In the genomic region with DNA sequence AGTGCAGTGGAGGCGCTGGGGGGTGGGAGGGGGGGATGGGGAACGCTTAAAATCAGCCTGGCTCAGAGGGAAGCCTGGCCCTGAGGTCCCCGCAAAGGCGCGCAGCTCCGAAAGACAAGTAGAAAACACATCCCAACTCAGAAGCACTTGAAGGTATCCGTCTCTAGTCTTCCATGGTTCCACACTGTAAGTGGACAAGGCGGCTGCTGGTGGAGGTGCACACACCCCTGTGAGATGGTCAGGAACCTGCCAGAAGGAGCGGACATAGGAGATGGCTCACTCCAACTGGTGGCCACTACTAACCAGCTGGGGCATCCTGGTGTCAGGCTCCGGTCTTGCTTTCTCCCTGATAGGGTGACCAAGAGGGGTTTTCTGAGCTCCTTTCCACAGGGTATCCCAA, we compare ENCODE assay signal across 19 cellular contexts. TPM values are rescaled to one million over a fixed set of nuclear protein-coding genes. Genes with fewer than 3 reads are reported as not detected.
DNase-seq lines count a peak whose midpoint lies in the region; ATAC-seq and TF ChIP-seq lines count a peak whose summit lies in the region.
"Had no signal": no experiment of that assay in that cellular context is flagged by ENCODE, and none has a peak within 500 bp of the region (broad histone marks: within the 10 kb centered on the region; RNA-seq: fewer than 3 reads in every experiment).

No MANE protein-coding gene starts in this region.

- DNase-seq in heart left ventricle = no peak
- no peak for DNase-seq in cardiac septum (ENCODE audit: low spot score)
- no peak for DNase-seq in esophagus squamous epithelium (lab: John Stamatoyannopoulos, UW)
- DNase-seq in trophoblast cell = no peak
- no peak for DNase-seq in tibial nerve (ENCODE audit: low spot score in 2 of 2)
- DNase-seq in AG20443 (ENCODE audit: low spot score) = no peak
- no peak for DNase-seq in PC-9
- no peak for DNase-seq in activated naive CD8-positive, alpha-beta T cell treated with anti-CD3 and anti-CD28 coated beads, Interleukin-2, amount 50 U/mL, for 24 hours
- DNase-seq: activated naive CD4-positive, alpha-beta T cell; endodermal cell; kidney; NCI-H2107; NCI-H524 treated with DMSO at 0.1 percent for 48 hours; retina; SIG-M5; stimulated activated CD4-positive, alpha-beta T cell treated with anti-CD3 and anti-CD28 coated beads, Interleukin-15, amount 100 ng/mL, for 24 hours had no signal

- H2AK5ac ChIP-seq in trophoblast cell (ENCODE audit: low read length) = no peak overlapping the region

- no peak overlapping the region for H2AFZ ChIP-seq in trophoblast cell (ENCODE audit: insufficient read depth, low read length, poor library complexity)
- no peak overlapping the region for H2AFZ ChIP-seq in PC-9

- no peaks in the 10 kb centered on the region for H3K9me3 Mint-ChIP-seq in activated naive CD8-positive, alpha-beta T cell treated with anti-CD3 and anti-CD28 coated beads, Interleukin-2, amount 50 U/mL, for 24 hours
- H3K9me3 Mint-ChIP-seq: endodermal cell; neural crest cell; stimulated activated memory B cell treated with anti-CD40 and anti-IgM and Interleukin-4, amounts not matched to agents 10 μg/mL and 1 μg/mL and 100 μg/mL, for 72 hours; T-helper 1 cell treated with Interleukin-12 subunit alpha and Interleukin-12 subunit beta and Interleukin-4 antibody, amounts not matched to agents 30 μg/mL and 1 μg/mL, for 36 hours had no signal

- peak overlapping the region; percentile 41 for H3K4ac ChIP-seq in trophoblast cell (ENCODE audit: low read depth, low read length)

- intact Hi-C loops in heart left ventricle (cut with DNase I) (no loop called here), cardiac septum (cut with DNase I) (no loop called here), esophagus squamous epithelium (cut with DNase I) (no loop called here), PC-9 (cut with micrococcal nuclease; ENCODE audit: unreplicated experiment) (no loop called here)

- H3F3A ChIP-seq in PC-9 (ENCODE audit: insufficient read depth, low read depth) = no peaks in the 10 kb centered on the region

- no peaks in the 10 kb centered on the region for H3K36me3 Mint-ChIP-seq in activated naive CD8-positive, alpha-beta T cell treated with anti-CD3 and anti-CD28 coated beads, Interleukin-2, amount 50 U/mL, for 24 hours (ENCODE audit: low read depth)
- H3K36me3 Mint-ChIP-seq: stimulated activated memory B cell treated with anti-CD40 and anti-IgM and Interleukin-4, amounts not matched to agents 10 μg/mL and 1 μg/mL and 100 μg/mL, for 72 hours had no signal

- H3K27ac ChIP-seq in heart left ventricle (peak overlapping the region in 8 of 12 donors; percentile 42 to 70 (median 64)), esophagus squamous epithelium (peak overlapping the region in 3 of 4 donors; percentile 57 to 73 (median 66)), trophoblast cell (ENCODE audit: low read depth, low read length) (no peak overlapping the region), tibial nerve (peak overlapping the region; percentile 60 to 86 (median 76)), PC-9 (no peak overlapping the region)

- H4K91ac ChIP-seq in trophoblast cell (ENCODE audit: low read depth, low read length) = no peak overlapping the region

- ATAC-seq in heart left ventricle = no peak
- ATAC-seq in activated naive CD8-positive, alpha-beta T cell treated with anti-CD3 and anti-CD28 coated beads, Interleukin-2, amount 50 U/mL, for 24 hours = no peak
- ATAC-seq: stimulated activated memory B cell treated with anti-CD40 and anti-IgM and Interleukin-4, amounts not matched to agents 10 μg/mL and 1 μg/mL and 100 μg/mL, for 72 hours had no signal

- H2BK12ac ChIP-seq in trophoblast cell (ENCODE audit: low read length) = no peak overlapping the region

- no peak overlapping the region for H3K27ac Mint-ChIP-seq in activated naive CD8-positive, alpha-beta T cell treated with anti-CD3 and anti-CD28 coated beads, Interleukin-2, amount 50 U/mL, for 24 hours
- H3K27ac Mint-ChIP-seq: stimulated activated memory B cell treated with anti-CD40 and anti-IgM and Interleukin-4, amounts not matched to agents 10 μg/mL and 1 μg/mL and 100 μg/mL, for 72 hours; T-helper 1 cell treated with Interleukin-12 subunit alpha and Interleukin-12 subunit beta and Interleukin-4 antibody, amounts not matched to agents 30 μg/mL and 1 μg/mL, for 36 hours had no signal

- H3K4me3 ChIP-seq in heart left ventricle = no peak overlapping the region
- H3K4me3 ChIP-seq in esophagus squamous epithelium = no peak overlapping the region
- H3K4me3 ChIP-seq in trophoblast cell (ENCODE audit: low read depth, low read length) = no peak overlapping the region
- no peak overlapping the region for H3K4me3 ChIP-seq in tibial nerve
- no peak overlapping the region for H3K4me3 ChIP-seq in PC-9

- H3K4me1 ChIP-seq in heart left ventricle = peaks cover 21 to 100% (median 81%) of the 10 kb centered on the region in 12 donors
- peaks cover 26 to 96% (median 45%) of the 10 kb centered on the region in 3 donors for H3K4me1 ChIP-seq in esophagus squamous epithelium
- peaks cover 0 to 2% of the 10 kb centered on the region in 2 experiments for H3K4me1 ChIP-seq in trophoblast cell (ENCODE audit: control insufficient read depth in 1 of 2, insufficient read depth in 2 of 2, low read length in 2 of 2)
- H3K4me1 ChIP-seq in tibial nerve = peaks cover 0 to 80% (median 33%) of the 10 kb centered on the region in 4 donors
- H3K4me1 ChIP-seq in PC-9 (replicated peaks; ENCODE audit: insufficient read depth) = peaks cover 19% of the 10 kb centered on the region

- H3K4me2 ChIP-seq in trophoblast cell (ENCODE audit: low read length) (no peak overlapping the region), PC-9 (no peak overlapping the region)

- peaks cover 59% of the 10 kb centered on the region for H4K20me1 ChIP-seq in PC-9 (ENCODE audit: insufficient read depth)

- peaks cover 22% of the 10 kb centered on the region for H3K79me2 ChIP-seq in trophoblast cell (ENCODE audit: control insufficient read depth, insufficient read depth, low read length, poor library complexity)
- H3K79me2 ChIP-seq in PC-9 (ENCODE audit: low read depth) = peaks cover 92% of the 10 kb centered on the region

- H3K9me3 ChIP-seq in heart left ventricle (no peaks in the 10 kb centered on the region), esophagus squamous epithelium (no peaks in the 10 kb centered on the region), trophoblast cell (ENCODE audit: insufficient read depth, low read depth, low read length) (no peaks in the 10 kb centered on the region), tibial nerve (no peaks in the 10 kb centered on the region), PC-9 (ENCODE audit: insufficient read depth, low read depth) (no peaks in the 10 kb centered on the region)

- POLR2A ChIA-PET in PC-9 (lab: Charles Lee; ENCODE audit: unreplicated experiment) = no interaction called here

- H4K12ac ChIP-seq in trophoblast cell (ENCODE audit: low read depth, low read length) = no peak overlapping the region

- no peak overlapping the region for H3K9ac ChIP-seq in trophoblast cell (ENCODE audit: low read length)

- no peak overlapping the region for H3K18ac ChIP-seq in trophoblast cell (ENCODE audit: low read length)

- no peak overlapping the region for H3K23ac ChIP-seq in trophoblast cell (ENCODE audit: low read length)

- no TSS peak for BruUV-seq in PC-9 (replicated peaks; lab: Mats Ljungman, UMichigan)

- H2BK120ac ChIP-seq in trophoblast cell (ENCODE audit: insufficient read depth, low read length, poor library complexity) = no peak overlapping the region

- H3K14ac ChIP-seq in trophoblast cell (ENCODE audit: low read length) = no peak overlapping the region

- no peak overlapping the region for H4K8ac ChIP-seq in trophoblast cell (ENCODE audit: low read depth, low read length)

- TF ChIP-seq POLR2A in heart left ventricle (IDR thresholded peaks at IDR 0.05) = no peak
- no peak for TF ChIP-seq POLR2A in esophagus squamous epithelium (IDR thresholded peaks at IDR 0.05)
- no peak for TF ChIP-seq POLR2A in tibial nerve (IDR thresholded peaks at IDR 0.05)

- no peak overlapping the region for H2BK5ac ChIP-seq in trophoblast cell (ENCODE audit: low read depth, low read length, poor library complexity)

- H3K4me1 Mint-ChIP-seq in activated naive CD8-positive, alpha-beta T cell treated with anti-CD3 and anti-CD28 coated beads, Interleukin-2, amount 50 U/mL, for 24 hours = no peaks in the 10 kb centered on the region
- H3K4me1 Mint-ChIP-seq: stimulated activated memory B cell treated with anti-CD40 and anti-IgM and Interleukin-4, amounts not matched to agents 10 μg/mL and 1 μg/mL and 100 μg/mL, for 72 hours had no signal

- no peaks in the 10 kb centered on the region for H3K79me1 ChIP-seq in trophoblast cell (ENCODE audit: low read length)

- no peaks in the 10 kb centered on the region for H3K27me3 ChIP-seq in heart left ventricle
- no peaks in the 10 kb centered on the region for H3K27me3 ChIP-seq in esophagus squamous epithelium
- H3K27me3 ChIP-seq in trophoblast cell (ENCODE audit: insufficient read depth, low read length) = no peaks in the 10 kb centered on the region
- no peaks in the 10 kb centered on the region for H3K27me3 ChIP-seq in tibial nerve
- no peaks in the 10 kb centered on the region for H3K27me3 ChIP-seq in PC-9 (ENCODE audit: insufficient read depth, low read depth)

- no peak for TF ChIP-seq EP300 in tibial nerve (IDR thresholded peaks at IDR 0.05)

- CTCF ChIA-PET in PC-9 (lab: Charles Lee) = no interaction called here

- WGBS in heart left ventricle, 4 donors = 84 to 92% (median 89%) methylated on average over 9 to 10 of the region's 10 CpGs
- 86 to 91% methylated on average over 4 to 9 of the region's 10 CpGs for WGBS in esophagus squamous epithelium, 2 donors
- WGBS in trophoblast cell (ENCODE audit: extremely low coverage, insufficient coverage, insufficient read length) = no CpG with 5 or more reads among the region's 10 CpGs
- 81 to 91% methylated on average over 9 to 10 of the region's 10 CpGs for WGBS in tibial nerve, 2 donors

- TF ChIP-seq CTCF in heart left ventricle (IDR thresholded peaks at IDR 0.05) = no peak
- TF ChIP-seq CTCF in esophagus squamous epithelium (IDR thresholded peaks at IDR 0.05) = no peak
- TF ChIP-seq CTCF in tibial nerve (IDR thresholded peaks at IDR 0.05) = no peak
- no peak for TF ChIP-seq CTCF in PC-9 (conservative IDR thresholded peaks at IDR 0.05)

- H3K36me3 ChIP-seq in heart left ventricle = peaks cover 0 to 6% (median 0%) of the 10 kb centered on the region in 9 donors
- no peaks in the 10 kb centered on the region for H3K36me3 ChIP-seq in esophagus squamous epithelium
- H3K36me3 ChIP-seq in trophoblast cell (ENCODE audit: control insufficient read depth in 1 of 2, insufficient read depth in 2 of 2, low read length in 2 of 2) = peaks cover 12 to 14% of the 10 kb centered on the region in 2 experiments
- H3K36me3 ChIP-seq in tibial nerve = no peaks in the 10 kb centered on the region
- no peaks in the 10 kb centered on the region for H3K36me3 ChIP-seq in PC-9 (ENCODE audit: low read depth)

- no peaks in the 10 kb centered on the region for H3K9me2 ChIP-seq in PC-9 (ENCODE audit: insufficient read depth)

- H3K27me3 Mint-ChIP-seq in activated naive CD8-positive, alpha-beta T cell treated with anti-CD3 and anti-CD28 coated beads, Interleukin-2, amount 50 U/mL, for 24 hours = no peaks in the 10 kb centered on the region

- no peak overlapping the region for H3K4me3 Mint-ChIP-seq in activated naive CD8-positive, alpha-beta T cell treated with anti-CD3 and anti-CD28 coated beads, Interleukin-2, amount 50 U/mL, for 24 hours
- H3K4me3 Mint-ChIP-seq: endodermal cell; neural crest cell; stimulated activated memory B cell treated with anti-CD40 and anti-IgM and Interleukin-4, amounts not matched to agents 10 μg/mL and 1 μg/mL and 100 μg/mL, for 72 hours; T-helper 1 cell treated with Interleukin-12 subunit alpha and Interleukin-12 subunit beta and Interleukin-4 antibody, amounts not matched to agents 30 μg/mL and 1 μg/mL, for 36 hours had no signal

RNA-seq across cellular contexts. Expression of a gene that starts 41.7 kb away (rescaled TPM):
- 10 to 100 TPM; 23.9 to 45.5 (median 30.0) TPM for total RNA-seq in heart left ventricle
- polyA plus RNA-seq in heart left ventricle = 10 to 100 TPM; 10.1 to 29.1 TPM
- total RNA-seq in cardiac septum = 35.9 TPM
- 10 to 100 TPM; 41.8 to 55.9 (median 47.1) TPM for total RNA-seq in esophagus squamous epithelium
- 57.7 and 58.8 TPM in 2 replicates for polyA plus RNA-seq in trophoblast cell (2013)
- total RNA-seq in tibial nerve = 10 to 100 TPM; 40.4 to 97.9 (median 62.3) TPM
- 60.5 and 64.4 TPM in 2 replicates for total RNA-seq in PC-9 (2021)

Comparison
In these comparisons a context has a peak if more than half of its experiments do, and no peak if none do; other contexts are left out.
1. H3K27ac ChIP-seq: peak in heart left ventricle (8 of 12), esophagus squamous epithelium (3 of 4) and tibial nerve (4 of 4); none in trophoblast cell (single experiment) and PC-9 (single experiment).